Comparison of ENCODE assay signal across 1 cellular context in genomic region chr6:79648315-79648714, GRCh38.
TF ChIP-seq lines count a peak whose summit lies in the region.

No MANE protein-coding gene starts in this region.

TF ChIP-seq in endothelial cell of umbilical vein, 7 proteins besides CTCF, POLR2A, EP300 and RAD21 (continued from another document):
- no peak for TF ChIP-seq JUN (IDR thresholded peaks at IDR 0.05; ENCODE audit: borderline replicate concordance, insufficient read depth, insufficient read length, low read depth)
